ENCODE assay signal across 17 cellular contexts in genomic region chr15:90091156-90091931, GRCh38. TPM values are rescaled to one million over a fixed set of nuclear protein-coding genes. Genes with fewer than 3 reads are reported as not detected.
DNase-seq lines count a peak whose midpoint lies in the region; ATAC-seq and TF ChIP-seq lines count a peak whose summit lies in the region.
"Had no signal": no experiment of that assay in that cellular context is flagged by ENCODE, and none has a peak within 500 bp of the region (broad histone marks: within the 10 kb centered on the region; RNA-seq: fewer than 3 reads in every experiment).

No MANE protein-coding gene starts in this region.

- peak overlapping the region in 3 of 4 donors; percentile 12 to 33 (median 24) for H3K27ac ChIP-seq in esophagus muscularis mucosa (replicated peaks in 1 of 4)
- peak overlapping the region; percentile 57 for H3K27ac ChIP-seq in psoas muscle
- H3K27ac ChIP-seq: 22Rv1, Peyer's patch had no signal

- no peak for TF ChIP-seq CTCF in esophagus muscularis mucosa (IDR thresholded peaks at IDR 0.05)
- TF ChIP-seq CTCF in psoas muscle (IDR thresholded peaks at IDR 0.05), result no peak
- TF ChIP-seq CTCF in CD14-positive monocyte (IDR thresholded peaks at IDR 0.05), result no peak
- no peak for TF ChIP-seq CTCF in lower leg skin (IDR thresholded peaks at IDR 0.05)

- H3K4me1 ChIP-seq in esophagus muscularis mucosa, result peaks cover 10 to 61% (median 39%) of the 10 kb centered on the region in 4 donors
- H3K4me1 ChIP-seq in psoas muscle, result peaks cover 12% of the 10 kb centered on the region

- intact Hi-C loops in activated CD4-positive, alpha-beta T cell treated with anti-CD3 and anti-CD28 coated beads, Interleukin-2, amount 10 ng/mL, durations not matched to agents 24 days and 14 days (cut with micrococcal nuclease), result no loop called here
- intact Hi-C loops in esophagus muscularis mucosa (cut with DNase I), result loop anchor here (5.0 kb wide), 1 partner anchor 179 kb away; the partner anchor contains the start of gene ARPIN
- intact Hi-C loops in psoas muscle (cut with DNase I), result loop anchor here (10.0 kb wide), 1 partner anchor 347 kb away; no protein-coding TSS in a partner anchor
- intact Hi-C loops in CD14-positive monocyte (cut with micrococcal nuclease), result no loop called here
- intact Hi-C loops in lower leg skin (cut with DNase I; ENCODE audit: low total_unique reads), result no loop called here

- no peaks in the 10 kb centered on the region for H3K9me3 Mint-ChIP-seq in activated CD4-positive, alpha-beta T cell treated with anti-CD3 and anti-CD28 coated beads, Interleukin-2, amount 10 ng/mL, durations not matched to agents 24 days and 14 days
- H3K9me3 Mint-ChIP-seq in CD14-positive monocyte, result no peaks in the 10 kb centered on the region
- H3K9me3 Mint-ChIP-seq: CD4-positive, CD25-positive, alpha-beta regulatory T cell had no signal

- no peak for TF ChIP-seq POLR2A in esophagus muscularis mucosa (IDR thresholded peaks at IDR 0.05; ENCODE audit: low read depth)
- no peak for TF ChIP-seq POLR2A in lower leg skin (IDR thresholded peaks at IDR 0.05)

- H3K36me3 Mint-ChIP-seq in activated CD4-positive, alpha-beta T cell treated with anti-CD3 and anti-CD28 coated beads, Interleukin-2, amount 10 ng/mL, durations not matched to agents 24 days and 14 days (ENCODE audit: low read depth), result peaks cover 57% of the 10 kb centered on the region
- peaks cover 2% of the 10 kb centered on the region for H3K36me3 Mint-ChIP-seq in T-helper 17 cell (ENCODE audit: low read depth)
- peaks cover 38 to 70% of the 10 kb centered on the region in 2 donors for H3K36me3 Mint-ChIP-seq in CD14-positive monocyte

- H3K9me3 ChIP-seq in T-helper 17 cell (ENCODE audit: control insufficient read depth, low read length, poor library complexity, severe bottlenecking) (no peaks in the 10 kb centered on the region), esophagus muscularis mucosa (no peaks in the 10 kb centered on the region), psoas muscle (no peaks in the 10 kb centered on the region)
- H3K9me3 ChIP-seq: Peyer's patch had no signal

- no peak for TF ChIP-seq EP300 in esophagus muscularis mucosa (IDR thresholded peaks at IDR 0.05)

- H3K27me3 ChIP-seq in esophagus muscularis mucosa (no peaks in the 10 kb centered on the region), psoas muscle (ENCODE audit: insufficient read depth in 3 of 3, low read length in 2 of 3) (no peaks in the 10 kb centered on the region)
- H3K27me3 ChIP-seq: Peyer's patch had no signal

- 88% methylated on average over 11 of the region's 17 CpGs for WGBS in esophagus muscularis mucosa
- 58 to 73% (median 62%) methylated on average over 17 of the region's 17 CpGs for WGBS in psoas muscle, 3 donors
- 83 to 88% methylated on average over 16 to 17 of the region's 17 CpGs for WGBS in lower leg skin, 2 donors

- H3K4me3 ChIP-seq in esophagus muscularis mucosa (no peak overlapping the region), psoas muscle (no peak overlapping the region), lower leg skin (ENCODE audit: low read depth, poor library complexity, severe bottlenecking) (no peak overlapping the region)
- H3K4me3 ChIP-seq: Peyer's patch had no signal

- H3K27me3 Mint-ChIP-seq in activated CD4-positive, alpha-beta T cell treated with anti-CD3 and anti-CD28 coated beads, Interleukin-2, amount 10 ng/mL, durations not matched to agents 24 days and 14 days, result no peaks in the 10 kb centered on the region
- H3K27me3 Mint-ChIP-seq in T-helper 17 cell (no peaks in the 10 kb centered on the region), CD14-positive monocyte (ENCODE audit: low read depth in 3 of 3) (peaks cover 0 to 1% (median 1%) of the 10 kb centered on the region in 3 donors)
- H3K27me3 Mint-ChIP-seq: CD4-positive, CD25-positive, alpha-beta regulatory T cell had no signal

- no peak for DNase-seq in activated CD4-positive, alpha-beta T cell treated with anti-CD3 and anti-CD28 coated beads, Interleukin-2, amount 10 ng/mL, durations not matched to agents 24 days and 14 days
- DNase-seq in activated CD4-positive, alpha-beta T cell treated with anti-CD3 and anti-CD28 coated beads for 1 hour, result no peak
- DNase-seq in T-helper 17 cell (no peak), esophagus muscularis mucosa (ENCODE audit: extremely low spot score) (no peak), psoas muscle (no peak), NK-92 (lab: John Stamatoyannopoulos, UW; ENCODE audit: unreplicated experiment) (no peak), CD14-positive monocyte (ENCODE audit: low spot score) (no peak), lower leg skin (ENCODE audit: low spot score in 2 of 2) (no peak)
- DNase-seq: Calu3; CD4-positive, CD25-positive, alpha-beta regulatory T cell; GF-D8; GOT3; NCI-H1105; NCI-H2081; NK-92 treated with Interleukin-12 subunit alpha and Interleukin-12 subunit beta, amount 100 ng/mL, for 24 hours; Peyer's patch had no signal

- peak overlapping the region; percentile 28 for H3K27ac Mint-ChIP-seq in activated CD4-positive, alpha-beta T cell treated with anti-CD3 and anti-CD28 coated beads, Interleukin-2, amount 10 ng/mL, durations not matched to agents 24 days and 14 days
- H3K27ac Mint-ChIP-seq in T-helper 17 cell (peak overlapping the region; percentile 63), CD14-positive monocyte (peak overlapping the region in 1 of 7 donors; percentile 32)

- no peak for ATAC-seq in T-helper 17 cell
- peak in 1 of 4 donors; percentile 11 for ATAC-seq in psoas muscle

- no peak overlapping the region for H3K4me3 Mint-ChIP-seq in activated CD4-positive, alpha-beta T cell treated with anti-CD3 and anti-CD28 coated beads, Interleukin-2, amount 10 ng/mL, durations not matched to agents 24 days and 14 days
- H3K4me3 Mint-ChIP-seq in T-helper 17 cell (no peak overlapping the region), CD14-positive monocyte (no peak overlapping the region)
- H3K4me3 Mint-ChIP-seq: CD4-positive, CD25-positive, alpha-beta regulatory T cell had no signal

- peaks cover 35% of the 10 kb centered on the region for H3K4me1 Mint-ChIP-seq in activated CD4-positive, alpha-beta T cell treated with anti-CD3 and anti-CD28 coated beads, Interleukin-2, amount 10 ng/mL, durations not matched to agents 24 days and 14 days
- peaks cover 27% of the 10 kb centered on the region for H3K4me1 Mint-ChIP-seq in T-helper 17 cell
- H3K4me1 Mint-ChIP-seq in CD14-positive monocyte, result peaks cover 11% of the 10 kb centered on the region

- peaks cover 13 to 51% (median 50%) of the 10 kb centered on the region in 4 donors for H3K36me3 ChIP-seq in esophagus muscularis mucosa
- peaks cover 0 to 52% of the 10 kb centered on the region in 2 donors for H3K36me3 ChIP-seq in psoas muscle (ENCODE audit: insufficient read depth in 1 of 2, low read depth in 1 of 2)

RNA-seq across cellular contexts. Expression of gene IDH2, which starts 10.9 kb away (rescaled TPM):
- 111 and 119 TPM in 2 replicates for total RNA-seq in activated CD4-positive, alpha-beta T cell treated with anti-CD3 and anti-CD28 coated beads, Interleukin-2, amount 10 ng/mL, durations not matched to agents 24 days and 14 days
- total RNA-seq in T-helper 17 cell, result 10 to 100 TPM; 45.0 to 48.8 TPM
- 100 to 1,000 TPM; 119 to 228 (median 171) TPM for total RNA-seq in esophagus muscularis mucosa
- 100 to 1,000 TPM; 513 to 926 (median 752) TPM for total RNA-seq in psoas muscle
- 100 to 1,000 TPM; 365 to 759 (median 405) TPM for polyA plus RNA-seq in psoas muscle
- polyA plus RNA-seq in CD14-positive monocyte, result 100 to 1,000 TPM in 1 of 2 donors, 10 to 100 TPM in 1; 82.2 to 115 TPM
- total RNA-seq in lower leg skin, result 100 to 1,000 TPM in 2 of 4 donors, 10 to 100 TPM in 2; 49.2 to 136 (median 86.3) TPM

Comparison
In these comparisons a context has a peak if more than half of its experiments do, and no peak if none do; other contexts are left out.
1. intact Hi-C loops: an anchor here in esophagus muscularis mucosa (5.0 kb wide) and psoas muscle (10.0 kb wide); none called in activated CD4-positive, alpha-beta T cell treated with anti-CD3 and anti-CD28 coated beads, Interleukin-2, amount 10 ng/mL, durations not matched to agents 24 days and 14 days, CD14-positive monocyte and lower leg skin.